22 cellular contexts compared by ENCODE assay signal in genomic region chr2:227813229-227813561, GRCh38. TPM values are rescaled to one million over a fixed set of nuclear protein-coding genes. Genes with fewer than 3 reads are reported as not detected.
"Had no signal": no experiment of that assay in that cellular context is flagged by ENCODE, and none has a peak within 500 bp of the region (broad histone marks: within the 10 kb centered on the region; RNA-seq: fewer than 3 reads in every experiment).

No MANE protein-coding gene starts in this region.

- H3K36me3 Mint-ChIP-seq: activated naive CD8-positive, alpha-beta T cell treated with anti-CD3 and anti-CD28 coated beads, Interleukin-2, amount 10 ng/mL, durations not matched to agents 7 days and 5 days; natural killer cell; stimulated activated naive B cell treated with anti-CD40 and anti-IgM and Interleukin-4, amounts not matched to agents 10 μg/mL and 1 μg/mL and 100 μg/mL, for 72 hours; T-cell had no signal

- FAIRE-seq: bronchial epithelial cell had no signal

- H3K36me3 ChIP-seq: gastrocnemius medialis, right lobe of liver, spleen had no signal

- H3K4me3 ChIP-seq: gastrocnemius medialis, SK-N-MC, spleen had no signal

- H3K27ac ChIP-seq: gastrocnemius medialis, SK-N-MC, VCaP had no signal

- H3K4me3 Mint-ChIP-seq: activated CD8-positive, alpha-beta T cell treated with anti-CD3 and anti-CD28 coated beads, Interleukin-2, amount 10 ng/mL, durations not matched to agents 7 days and 5 days; activated naive CD8-positive, alpha-beta T cell treated with anti-CD3 and anti-CD28 coated beads, Interleukin-2, amount 10 ng/mL, durations not matched to agents 7 days and 5 days; natural killer cell; stimulated activated naive B cell treated with anti-CD40 and anti-IgM and Interleukin-4, amounts not matched to agents 10 μg/mL and 1 μg/mL and 100 μg/mL, for 72 hours had no signal

- H3K4me1 Mint-ChIP-seq: stimulated activated naive B cell treated with anti-CD40 and anti-IgM and Interleukin-4, amounts not matched to agents 10 μg/mL and 1 μg/mL and 100 μg/mL, for 72 hours had no signal

- H3K27me3 Mint-ChIP-seq: progenitor cell of endocrine pancreas had no signal

- DNase-seq: activated CD8-positive, alpha-beta T cell treated with anti-CD3 and anti-CD28 coated beads, Interleukin-2, amount 10 ng/mL, durations not matched to agents 7 days and 5 days; activated gamma-delta T cell treated with Interleukin-2 at 50 U/mL for 16 hours; activated naive CD8-positive, alpha-beta T cell treated with anti-CD3 and anti-CD28 coated beads, Interleukin-2, amount 10 ng/mL, durations not matched to agents 7 days and 5 days; aorta; gastrocnemius medialis; hippocampal formation; left cardiac atrium; mammary epithelial cell; natural killer cell; nucleus accumbens; spleen; stimulated activated CD4-positive, alpha-beta T cell treated with anti-CD3 and anti-CD28 coated beads, Interleukin-1b, Interleukin-23, amount 100 ng/mL, for 48 hours; stimulated activated naive B cell treated with anti-CD40 and anti-IgM and Interleukin-4, amounts not matched to agents 10 μg/mL and 1 μg/mL and 100 μg/mL, for 72 hours; substantia nigra; trophoblast cell had no signal

- H3K4me1 ChIP-seq: gastrocnemius medialis had no signal

- H3K27ac Mint-ChIP-seq: activated CD8-positive, alpha-beta T cell treated with anti-CD3 and anti-CD28 coated beads, Interleukin-2, amount 10 ng/mL, durations not matched to agents 7 days and 5 days; activated naive CD8-positive, alpha-beta T cell treated with anti-CD3 and anti-CD28 coated beads, Interleukin-2, amount 10 ng/mL, durations not matched to agents 7 days and 5 days; natural killer cell; progenitor cell of endocrine pancreas; stimulated activated naive B cell treated with anti-CD40 and anti-IgM and Interleukin-4, amounts not matched to agents 10 μg/mL and 1 μg/mL and 100 μg/mL, for 72 hours had no signal

- H3K9me3 Mint-ChIP-seq: activated naive CD8-positive, alpha-beta T cell treated with anti-CD3 and anti-CD28 coated beads, Interleukin-2, amount 10 ng/mL, durations not matched to agents 7 days and 5 days; stimulated activated naive B cell treated with anti-CD40 and anti-IgM and Interleukin-4, amounts not matched to agents 10 μg/mL and 1 μg/mL and 100 μg/mL, for 72 hours; T-cell had no signal

- H3K9me3 ChIP-seq: gastrocnemius medialis, right lobe of liver, spleen had no signal

- ATAC-seq: activated CD8-positive, alpha-beta T cell treated with anti-CD3 and anti-CD28 coated beads, Interleukin-2, amount 10 ng/mL, durations not matched to agents 7 days and 5 days; gastrocnemius medialis; left cardiac atrium; natural killer cell; stimulated activated naive B cell treated with anti-CD40 and anti-IgM and Interleukin-4, amounts not matched to agents 10 μg/mL and 1 μg/mL and 100 μg/mL, for 72 hours had no signal

- H3K27me3 ChIP-seq: gastrocnemius medialis, right lobe of liver had no signal

RNA-seq across cellular contexts. Expression of gene CCL20, which starts 0.4 kb away (rescaled TPM):
- total RNA-seq: activated CD8-positive, alpha-beta T cell treated with anti-CD3 and anti-CD28 coated beads, Interleukin-2, amount 10 ng/mL, durations not matched to agents 7 days and 5 days; activated naive CD8-positive, alpha-beta T cell treated with anti-CD3 and anti-CD28 coated beads, Interleukin-2, amount 10 ng/mL, durations not matched to agents 7 days and 5 days; left cardiac atrium; progenitor cell of endocrine pancreas; spleen had no signal

RNA-seq across cellular contexts. Expression of gene DAW1, which starts 58.2 kb away (rescaled TPM):
- total RNA-seq: activated CD8-positive, alpha-beta T cell treated with anti-CD3 and anti-CD28 coated beads, Interleukin-2, amount 10 ng/mL, durations not matched to agents 7 days and 5 days; activated naive CD8-positive, alpha-beta T cell treated with anti-CD3 and anti-CD28 coated beads, Interleukin-2, amount 10 ng/mL, durations not matched to agents 7 days and 5 days; gastrocnemius medialis; mononuclear cell; natural killer cell; progenitor cell of endocrine pancreas; right lobe of liver; T-cell had no signal
- polyA plus RNA-seq: spleen had no signal
